In the genomic region with DNA sequence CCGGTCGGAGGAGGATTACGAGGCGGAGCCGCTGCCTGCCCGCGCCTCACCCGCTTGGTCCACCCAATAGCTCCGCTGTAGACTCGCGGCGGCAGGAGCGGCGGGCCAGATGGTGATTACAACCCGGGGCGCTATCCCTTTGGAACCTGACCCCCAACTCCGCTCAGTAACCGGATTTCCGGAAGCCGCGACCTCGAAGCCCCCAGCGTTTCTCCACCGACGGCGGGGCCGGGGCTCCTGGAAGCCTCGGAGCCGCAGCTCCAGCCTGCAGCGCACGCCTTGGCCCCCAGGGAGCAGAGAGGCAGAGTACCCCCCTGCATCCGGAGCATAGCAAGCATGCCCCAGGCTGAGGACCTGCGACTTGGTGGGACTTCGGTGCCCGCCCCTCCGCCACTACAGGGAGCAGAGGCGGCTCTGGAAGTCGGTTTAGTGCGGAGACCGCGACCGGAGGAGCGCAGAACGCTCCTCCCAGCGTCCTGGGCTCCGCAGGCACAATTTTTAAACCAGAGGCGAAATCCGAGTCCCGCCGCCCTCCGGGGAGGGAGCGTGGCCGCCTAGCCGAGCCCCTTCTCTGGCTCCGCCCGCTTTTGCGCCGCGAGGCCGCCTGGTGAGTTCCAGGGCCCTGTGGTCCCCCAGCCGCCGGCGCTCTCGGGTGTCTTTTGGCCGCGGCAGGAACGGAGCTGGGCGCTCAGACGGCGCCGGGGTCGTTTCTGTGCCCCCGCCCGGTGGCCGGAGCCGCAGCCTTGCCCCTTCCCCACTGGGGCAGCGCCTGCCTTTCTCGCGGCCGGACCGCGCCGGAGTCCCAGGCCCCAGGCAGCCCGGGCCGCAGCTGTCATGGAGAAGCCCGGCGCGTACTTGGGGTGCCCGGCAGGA, we compare ENCODE assay signal across 1 cellular context.
TF ChIP-seq lines count a peak whose summit lies in the region.

No MANE protein-coding gene starts in this region.

TF ChIP-seq in IMR-90, 13 proteins besides CTCF, POLR2A, EP300 and RAD21:
- TF ChIP-seq CHD1 (IDR thresholded peaks at IDR 0.05; ENCODE audit: low read depth, low read length) (no peak), NFE2L2 (IDR thresholded peaks at IDR 0.05; ENCODE audit: low read depth, low read length) (no peak), BHLHE40 (IDR thresholded peaks at IDR 0.05; ENCODE audit: low read depth, low read length) (no peak), FOS (IDR thresholded peaks at IDR 0.05; ENCODE audit: low read depth, low read length) (no peak), MAZ (IDR thresholded peaks at IDR 0.05; ENCODE audit: borderline replicate concordance, low read depth, low read length) (no peak), RCOR1 (IDR thresholded peaks at IDR 0.05; ENCODE audit: insufficient replicate concordance, low read length) (no peak), RFX5 (IDR thresholded peaks at IDR 0.05; ENCODE audit: low read depth, low read length) (no peak), MXI1 (IDR thresholded peaks at IDR 0.05; ENCODE audit: borderline replicate concordance, low read depth, low read length) (no peak), MAFK (IDR thresholded peaks at IDR 0.05; ENCODE audit: low read depth, low read length) (no peak), CEBPB (IDR thresholded peaks at IDR 0.05; ENCODE audit: low read depth, low read length) (no peak), SMC3 (IDR thresholded peaks at IDR 0.05; ENCODE audit: low read depth, low read length) (no peak)
- TF ChIP-seq, protein P1, sequence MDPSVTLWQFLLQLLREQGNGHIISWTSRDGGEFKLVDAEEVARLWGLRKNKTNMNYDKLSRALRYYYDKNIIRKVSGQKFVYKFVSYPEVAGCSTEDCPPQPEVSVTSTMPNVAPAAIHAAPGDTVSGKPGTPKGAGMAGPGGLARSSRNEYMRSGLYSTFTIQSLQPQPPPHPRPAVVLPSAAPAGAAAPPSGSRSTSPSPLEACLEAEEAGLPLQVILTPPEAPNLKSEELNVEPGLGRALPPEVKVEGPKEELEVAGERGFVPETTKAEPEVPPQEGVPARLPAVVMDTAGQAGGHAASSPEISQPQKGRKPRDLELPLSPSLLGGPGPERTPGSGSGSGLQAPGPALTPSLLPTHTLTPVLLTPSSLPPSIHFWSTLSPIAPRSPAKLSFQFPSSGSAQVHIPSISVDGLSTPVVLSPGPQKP (IDR thresholded peaks at IDR 0.05; ENCODE audit: borderline replicate concordance, low read depth, low read length): no peak
- TF ChIP-seq, protein P2, sequence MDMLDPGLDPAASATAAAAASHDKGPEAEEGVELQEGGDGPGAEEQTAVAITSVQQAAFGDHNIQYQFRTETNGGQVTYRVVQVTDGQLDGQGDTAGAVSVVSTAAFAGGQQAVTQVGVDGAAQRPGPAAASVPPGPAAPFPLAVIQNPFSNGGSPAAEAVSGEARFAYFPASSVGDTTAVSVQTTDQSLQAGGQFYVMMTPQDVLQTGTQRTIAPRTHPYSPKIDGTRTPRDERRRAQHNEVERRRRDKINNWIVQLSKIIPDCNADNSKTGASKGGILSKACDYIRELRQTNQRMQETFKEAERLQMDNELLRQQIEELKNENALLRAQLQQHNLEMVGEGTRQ (IDR thresholded peaks at IDR 0.05; ENCODE audit: low read depth, low read length): no peak
